ENCODE assay signal across 8 cellular contexts in the genomic region with DNA sequence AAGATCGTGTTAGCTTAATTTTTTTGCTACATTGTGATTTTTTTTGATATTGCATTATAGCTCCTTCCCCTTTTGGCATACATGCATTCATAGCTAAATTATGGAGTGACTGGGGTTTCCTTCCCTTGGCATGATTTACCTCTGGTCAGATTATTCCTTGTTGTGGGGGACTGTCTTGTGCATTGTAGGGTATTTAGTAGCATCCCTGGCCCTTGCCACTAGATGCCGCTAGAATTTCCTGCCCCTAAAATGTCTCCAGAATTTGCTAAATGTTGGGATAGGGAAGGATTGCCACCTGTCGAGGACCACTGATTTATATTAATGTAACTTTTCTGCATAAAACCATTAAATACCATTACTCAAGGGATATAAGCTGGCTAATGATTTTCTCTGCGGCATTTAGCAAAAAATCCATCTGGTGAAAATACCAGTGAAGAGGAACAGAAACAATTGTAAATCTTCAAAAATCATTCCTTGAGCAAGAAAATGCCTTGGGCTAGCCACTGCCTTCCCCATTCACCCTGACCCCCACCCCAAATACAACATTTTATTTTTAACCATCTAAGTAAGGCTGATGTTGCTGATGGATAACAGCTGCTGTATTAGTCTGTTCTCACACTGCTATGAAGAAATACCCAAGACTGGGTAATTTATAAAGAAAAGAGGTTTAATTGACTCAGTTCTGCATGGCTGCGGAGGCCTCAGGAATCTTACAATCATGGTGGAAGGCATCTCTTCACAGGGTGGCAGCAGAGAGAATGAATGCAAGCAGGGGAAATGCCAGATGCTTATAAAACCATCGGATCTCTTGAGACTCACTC.
A peak's percentile ranks its signal among the peaks of the same experiment; 100 is the strongest.
DNase-seq lines count a peak whose midpoint lies in the region; ATAC-seq and TF ChIP-seq lines count a peak whose summit lies in the region.

No MANE protein-coding gene starts in this region.

- H3K4me3 ChIP-seq in RWPE2 (ENCODE audit: severe bottlenecking) (no peak overlapping the region), testis (no peak overlapping the region)

- 74 to 77% methylated on average over 6 of the region's 6 CpGs for WGBS in testis, 2 donors

- H3K4me1 ChIP-seq in RWPE2 (ENCODE audit: insufficient read depth, poor library complexity, severe bottlenecking) (peaks cover 26% of the 10 kb centered on the region), testis (peaks cover 20% of the 10 kb centered on the region)

- peaks cover 2% of the 10 kb centered on the region for H3K4me1 Mint-ChIP-seq in glutamatergic neuron (ENCODE audit: low read depth, unreplicated experiment)

- intact Hi-C loops in testis (cut with DNase I; ENCODE audit: low total_unique reads) = no loop called here

- TF ChIP-seq POLR2A in testis (IDR thresholded peaks at IDR 0.05) = no peak

- ATAC-seq in RWPE2 (ENCODE audit: low read depth) (no peak), GM18519 (IDR thresholded peaks at IDR 0.05; ENCODE audit: low FRiP score, unreplicated experiment) (no peak), HG03439 (IDR thresholded peaks at IDR 0.05; ENCODE audit: unreplicated experiment) (no peak)

- DNase-seq in GM20000 (ENCODE audit: low spot score) = no peak
- no peak for DNase-seq in RWPE2 (ENCODE audit: low spot score)
- DNase-seq in glutamatergic neuron = peak; percentile 18
- DNase-seq in testis = peak; percentile 28
- no peak for DNase-seq in COR-L47 (lab: John Stamatoyannopoulos, UW)

- no peaks in the 10 kb centered on the region for H3K9me3 ChIP-seq in RWPE2 (ENCODE audit: severe bottlenecking)
- no peaks in the 10 kb centered on the region for H3K9me3 ChIP-seq in testis

- no peak overlapping the region for H3K27ac Mint-ChIP-seq in glutamatergic neuron (ENCODE audit: unreplicated experiment)

- no peaks in the 10 kb centered on the region for H3K27me3 ChIP-seq in RWPE2 (ENCODE audit: insufficient read depth, poor library complexity, severe bottlenecking)
- no peaks in the 10 kb centered on the region for H3K27me3 ChIP-seq in testis

- no peak overlapping the region for H3K4me3 Mint-ChIP-seq in glutamatergic neuron (ENCODE audit: unreplicated experiment)

- no peaks in the 10 kb centered on the region for H3K9me3 Mint-ChIP-seq in glutamatergic neuron (ENCODE audit: unreplicated experiment)

- H3K36me3 Mint-ChIP-seq in glutamatergic neuron (ENCODE audit: unreplicated experiment) = no peaks in the 10 kb centered on the region

- TF ChIP-seq CTCF in 22Rv1 (IDR thresholded peaks at IDR 0.05) (peak; percentile 78), GM20000 (IDR thresholded peaks at IDR 0.05; ENCODE audit: extremely low read depth, missing control alignments) (peak; percentile 48), RWPE2 (IDR thresholded peaks at IDR 0.05; ENCODE audit: poor library complexity, severe bottlenecking) (peak; percentile 85), glutamatergic neuron (IDR thresholded peaks at IDR 0.05; ENCODE audit: partially characterized antibody, unreplicated experiment) (no peak), testis (IDR thresholded peaks at IDR 0.05) (peak in 1 of 3 experiments; percentile 24)

- no peaks in the 10 kb centered on the region for H3K36me3 ChIP-seq in RWPE2 (ENCODE audit: low read depth)
- H3K36me3 ChIP-seq in testis (ENCODE audit: low read depth, missing control alignments) = no peaks in the 10 kb centered on the region

- no peaks in the 10 kb centered on the region for H3K27me3 Mint-ChIP-seq in glutamatergic neuron (ENCODE audit: unreplicated experiment)

- H3K27ac ChIP-seq in 22Rv1 (no peak overlapping the region), RWPE2 (ENCODE audit: poor library complexity, severe bottlenecking) (peak overlapping the region; percentile 83), testis (no peak overlapping the region)

Comparison
In these comparisons a context has a peak if more than half of its experiments do, and no peak if none do; other contexts are left out.
1. DNase-seq: peak in glutamatergic neuron (single experiment) and testis (single experiment); none in GM20000 (single experiment), RWPE2 (single experiment) and COR-L47 (single experiment).